ENCODE assay signal across 8 cellular contexts in the genomic region with DNA sequence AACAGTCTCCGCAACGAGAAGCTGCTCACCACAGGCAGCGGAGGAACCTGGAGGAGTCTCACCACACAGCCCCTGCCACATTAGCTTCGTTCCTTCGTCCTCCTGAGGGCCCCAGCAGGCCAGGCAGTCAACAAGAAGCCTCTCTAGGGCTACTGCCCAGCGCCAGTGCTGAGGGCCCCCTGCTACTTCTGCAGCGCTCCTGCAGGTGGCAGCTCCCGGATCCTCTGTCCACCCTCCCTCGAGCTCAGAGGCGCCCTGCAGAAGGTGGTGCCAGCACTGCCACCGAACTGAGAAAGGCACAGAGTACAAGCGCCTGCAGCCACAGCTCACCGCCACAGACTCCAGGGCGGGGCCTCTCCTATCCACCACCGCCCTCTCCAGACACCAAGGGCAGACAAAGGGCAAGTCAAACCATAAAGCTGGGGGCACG. TPM values are rescaled to one million over a fixed set of nuclear protein-coding genes. Genes with fewer than 3 reads are reported as not detected.
DNase-seq lines count a peak whose midpoint lies in the region; ATAC-seq and TF ChIP-seq lines count a peak whose summit lies in the region.
"Had no signal": no experiment of that assay in that cellular context is flagged by ENCODE, and none has a peak within 500 bp of the region (broad histone marks: within the 10 kb centered on the region; RNA-seq: fewer than 3 reads in every experiment).

No MANE protein-coding gene starts in this region.

- intact Hi-C loops in mucosa of descending colon (cut with DNase I, micrococcal nuclease), result loop anchor here in 1 of 2 donors (5.0 to 10.0 kb wide), 2 partner anchors 84 to 137 kb away; a partner anchor contains a TSS

- peak; percentile 23 for TF ChIP-seq CTCF in mucosa of descending colon (IDR thresholded peaks at IDR 0.05)

- H3K4me1 Mint-ChIP-seq in stimulated activated naive CD8-positive, alpha-beta T cell treated with anti-CD3 and anti-CD28 coated beads, Interleukin-15, amount 100 ng/mL, for 72 hours, result peaks cover 95% of the 10 kb centered on the region

- H3K27ac Mint-ChIP-seq in stimulated activated naive CD8-positive, alpha-beta T cell treated with anti-CD3 and anti-CD28 coated beads, Interleukin-15, amount 100 ng/mL, for 72 hours, result peak overlapping the region in 1 of 2 donors; percentile 82

- peak overlapping the region; percentile 51 to 84 for H3K4me3 Mint-ChIP-seq in stimulated activated naive CD8-positive, alpha-beta T cell treated with anti-CD3 and anti-CD28 coated beads, Interleukin-15, amount 100 ng/mL, for 72 hours

- DNase-seq in RPMI8226 (peak; percentile 58), mucosa of descending colon (peak; percentile 91 to 92 (median 91)), LoVo (ENCODE audit: low spot score) (no peak), DMS114 treated with DMSO at 0.1 percent for 48 hours (lab: John Stamatoyannopoulos, UW; ENCODE audit: unreplicated experiment) (no peak)
- peak; percentile 71 for DNase-seq in activated CD8-positive, alpha-beta memory T cell treated with anti-CD3 and anti-CD28 coated beads, Interleukin-2, amount 50 U/mL, for 4 hours
- peak; percentile 62 to 74 for DNase-seq in stimulated activated naive CD8-positive, alpha-beta T cell treated with anti-CD3 and anti-CD28 coated beads, Interleukin-15, amount 100 ng/mL, for 72 hours
- DNase-seq: IMR-90 had no signal

- H3K4me1 ChIP-seq in mucosa of descending colon (ENCODE audit: low read depth), result peaks cover 74% of the 10 kb centered on the region

- H3K36me3 ChIP-seq in mucosa of descending colon (ENCODE audit: low read depth), result no peaks in the 10 kb centered on the region

- H3K9me3 ChIP-seq in mucosa of descending colon, result no peaks in the 10 kb centered on the region

- ATAC-seq in mucosa of descending colon (peak; percentile 76), GM19023 (IDR thresholded peaks at IDR 0.05; ENCODE audit: unreplicated experiment) (no peak)
- peak; percentile 65 for ATAC-seq in stimulated activated naive CD8-positive, alpha-beta T cell treated with anti-CD3 and anti-CD28 coated beads, Interleukin-15, amount 100 ng/mL, for 72 hours

- H3K27me3 Mint-ChIP-seq in stimulated activated naive CD8-positive, alpha-beta T cell treated with anti-CD3 and anti-CD28 coated beads, Interleukin-15, amount 100 ng/mL, for 72 hours, result no peaks in the 10 kb centered on the region

- no peaks in the 10 kb centered on the region for H3K9me3 Mint-ChIP-seq in stimulated activated naive CD8-positive, alpha-beta T cell treated with anti-CD3 and anti-CD28 coated beads, Interleukin-15, amount 100 ng/mL, for 72 hours

- no peak overlapping the region for H3K4me3 ChIP-seq in mucosa of descending colon

RNA-seq across cellular contexts. Expression of a gene that starts 27.3 kb away (rescaled TPM):
- total RNA-seq in mucosa of descending colon, result 10 to 100 TPM in 1 of 3 donors, 1 to 10 TPM in 2; 8.7 to 12.9 (median 8.9) TPM

RNA-seq across cellular contexts. Expression of a gene that starts 38.0 kb away (rescaled TPM):
- 10 to 100 TPM; 39.3 to 50.1 (median 48.9) TPM for total RNA-seq in mucosa of descending colon

Comparison
In these comparisons a context has a peak if more than half of its experiments do, and no peak if none do; other contexts are left out.
1. DNase-seq: peak in RPMI8226 (single experiment), activated CD8-positive, alpha-beta memory T cell treated with anti-CD3 and anti-CD28 coated beads, Interleukin-2, amount 50 U/mL, for 4 hours (single experiment), mucosa of descending colon (3 of 3) and stimulated activated naive CD8-positive, alpha-beta T cell treated with anti-CD3 and anti-CD28 coated beads, Interleukin-15, amount 100 ng/mL, for 72 hours (2 of 2); none in LoVo (single experiment) and DMS114 treated with DMSO at 0.1 percent for 48 hours (single experiment).